ENCODE assay signal across 8 cellular contexts in genomic region chr10:59362184-59362966, GRCh38.
A peak's percentile ranks its signal among the peaks of the same experiment; 100 is the strongest.
DNase-seq lines count a peak whose midpoint lies in the region; ATAC-seq and TF ChIP-seq lines count a peak whose summit lies in the region.

FAM13C (minus strand) TSS chr10:59362549; CDS start chr10:59362460, 89 bp downstream.

- ATAC-seq in HG03354 (IDR thresholded peaks at IDR 0.05; ENCODE audit: poor library complexity, severe bottlenecking, unreplicated experiment), result peak; percentile 60
- ATAC-seq in stimulated activated naive CD8-positive, alpha-beta T cell treated with anti-CD3 and anti-CD28 coated beads, Interleukin-15, Interleukin-2, amounts not matched to agents 100 U/mL and 50 U/mL, for 24 hours, result peak; percentile 35

- POLR2A ChIA-PET in RWPE1 (lab: Yijun Ruan, JAX; ENCODE audit: low non-redundant PET), result no interaction called here

- CTCF ChIA-PET in RWPE1 (lab: Yijun Ruan, JAX), result no interaction called here

- TF ChIP-seq CTCF in RWPE1 (conservative IDR thresholded peaks at IDR 0.05; ENCODE audit: low read depth), result no peak

- peak within 1 kb of the TSS; percentile 25 for H3K27ac ChIP-seq in RWPE1

- DNase-seq in ELR (ENCODE audit: low read depth) (peak; percentile 37), RWPE1 (ENCODE audit: low spot score) (peak; percentile 35), dedifferentiated amniotic fluid mesenchymal stem cell (ENCODE audit: extremely low spot score) (peak; percentile 28), left kidney (ENCODE audit: low read depth, low spot score) (peak; percentile 90), T-helper 9 cell (no peak), SIG-M5 treated with dmso at 0.1 percent for 504 hours (lab: John Stamatoyannopoulos, UW; ENCODE audit: unreplicated experiment) (no peak)
- peak; percentile 9 for DNase-seq in stimulated activated naive CD8-positive, alpha-beta T cell treated with anti-CD3 and anti-CD28 coated beads, Interleukin-15, Interleukin-2, amounts not matched to agents 100 U/mL and 50 U/mL, for 24 hours

Comparison
In these comparisons a context has a peak if more than half of its experiments do, and no peak if none do; other contexts are left out.
1. DNase-seq: peak in ELR (single experiment), RWPE1 (single experiment), dedifferentiated amniotic fluid mesenchymal stem cell (single experiment), left kidney (single experiment) and stimulated activated naive CD8-positive, alpha-beta T cell treated with anti-CD3 and anti-CD28 coated beads, Interleukin-15, Interleukin-2, amounts not matched to agents 100 U/mL and 50 U/mL, for 24 hours (single experiment); none in T-helper 9 cell (single experiment) and SIG-M5 treated with dmso at 0.1 percent for 504 hours (single experiment).